ENCODE assay signal across 28 cellular contexts in the genomic region with DNA sequence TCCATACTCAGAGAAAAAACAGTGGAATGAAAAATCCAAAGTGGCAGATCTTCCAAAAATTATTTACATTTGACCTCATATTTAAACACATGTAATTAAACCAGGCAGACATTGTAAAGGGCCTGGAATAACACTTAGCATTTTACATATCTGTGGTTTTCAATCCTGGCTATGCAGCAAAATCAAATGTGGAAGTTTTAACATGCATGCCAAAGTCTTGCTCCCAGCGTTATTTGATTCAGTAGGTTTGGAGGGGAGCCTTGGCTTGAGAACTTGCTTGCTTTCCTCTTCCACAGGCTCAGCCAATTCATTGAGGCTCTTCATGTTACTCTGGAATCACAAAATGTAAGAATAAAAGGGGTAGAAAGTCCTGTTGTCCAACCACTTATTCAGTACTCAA.
"Had no signal": no experiment of that assay in that cellular context is flagged by ENCODE, and none has a peak within 500 bp of the region (broad histone marks: within the 10 kb centered on the region; RNA-seq: fewer than 3 reads in every experiment).

No MANE protein-coding gene starts in this region.

- H3K27me3 ChIP-seq: esophagus squamous epithelium, foreskin keratinocyte, gastroesophageal sphincter, heart left ventricle, hepatocyte, right atrium auricular region, suprapubic skin had no signal

- H3K4me1 ChIP-seq: esophagus squamous epithelium, foreskin keratinocyte, gastroesophageal sphincter, heart left ventricle, prostate gland, right atrium auricular region, suprapubic skin had no signal

- H2AFZ ChIP-seq: hepatocyte had no signal

- DNase-seq: cortex of kidney; effector memory CD8-positive, alpha-beta T cell; erythroblast; esophagus squamous epithelium; foreskin keratinocyte; heart left ventricle; kidney; mesenchymal stem cell; naive thymus-derived CD4-positive, alpha-beta T cell; nucleus accumbens; stimulated activated CD4-positive, alpha-beta T cell treated with anti-CD3 and anti-CD28 coated beads, Interleukin-12 subunit alpha, Interleukin-12 subunit beta, amount 100 ng/mL, for 4 hours; stimulated activated CD4-positive, alpha-beta T cell treated with anti-CD3 and anti-CD28 coated beads, Interleukin-1b, Interleukin-23, amount 100 ng/mL, for 48 hours; stimulated activated CD4-positive, alpha-beta T cell treated with anti-CD3 and anti-CD28 coated beads, Interleukin-4, amount 100 ng/mL, for 1 hour; stimulated activated CD8-positive, alpha-beta memory T cell treated with anti-CD3 and anti-CD28 coated beads, Interleukin-4, amount 100 ng/mL, for 48 hours; stimulated activated naive CD4-positive, alpha-beta T cell; stimulated activated naive CD8-positive, alpha-beta T cell treated with anti-CD3 and anti-CD28 coated beads, Interleukin-15, amount 100 ng/mL, for 72 hours; trophoblast cell had no signal

- H3K4me1 Mint-ChIP-seq: nephron had no signal

- H3K4me3 Mint-ChIP-seq: effector memory CD8-positive, alpha-beta T cell; mesothelial cell of epicardium; naive thymus-derived CD4-positive, alpha-beta T cell; nephron; stimulated activated naive CD8-positive, alpha-beta T cell treated with anti-CD3 and anti-CD28 coated beads, Interleukin-15, amount 100 ng/mL, for 72 hours had no signal

- H3K9me3 Mint-ChIP-seq: effector memory CD8-positive, alpha-beta T cell; mesothelial cell of epicardium; nephron; stimulated activated naive CD8-positive, alpha-beta T cell treated with anti-CD3 and anti-CD28 coated beads, Interleukin-15, amount 100 ng/mL, for 72 hours had no signal

- H3K79me2 ChIP-seq: hepatocyte had no signal

- H3K9me3 ChIP-seq: esophagus squamous epithelium, gastroesophageal sphincter, heart left ventricle, prostate gland, right atrium auricular region, suprapubic skin had no signal

- H3K27ac ChIP-seq: esophagus squamous epithelium, foreskin keratinocyte, gastroesophageal sphincter, heart left ventricle, hepatocyte, prostate gland, right atrium auricular region, suprapubic skin had no signal

- FAIRE-seq: endometrium, kidney had no signal

- H3K36me3 Mint-ChIP-seq: mesothelial cell of epicardium had no signal

- ATAC-seq: effector memory CD8-positive, alpha-beta T cell; foreskin keratinocyte; gastroesophageal sphincter; heart left ventricle; left lobe of liver; naive thymus-derived CD4-positive, alpha-beta T cell; sciatic nerve; stimulated activated naive CD8-positive, alpha-beta T cell treated with anti-CD3 and anti-CD28 coated beads, Interleukin-15, amount 100 ng/mL, for 72 hours had no signal

- H3K27ac Mint-ChIP-seq: effector memory CD8-positive, alpha-beta T cell; mesothelial cell of epicardium; naive thymus-derived CD4-positive, alpha-beta T cell; nephron; stimulated activated naive CD8-positive, alpha-beta T cell treated with anti-CD3 and anti-CD28 coated beads, Interleukin-15, amount 100 ng/mL, for 72 hours had no signal

- H3K4me3 ChIP-seq: esophagus squamous epithelium, gastroesophageal sphincter, heart left ventricle, hepatocyte, prostate gland, right atrium auricular region, smooth muscle cell, suprapubic skin had no signal

- H3K4me2 ChIP-seq: hepatocyte, smooth muscle cell had no signal

- H3K36me3 ChIP-seq: esophagus squamous epithelium, gastroesophageal sphincter, heart left ventricle, prostate gland, right atrium auricular region, suprapubic skin had no signal
